Comparison of ENCODE assay signal across 8 cellular contexts in genomic region chr1:121118480-121118824, GRCh38.
A peak's percentile ranks its signal among the peaks of the same experiment; 100 is the strongest.
DNase-seq lines count a peak whose midpoint lies in the region; ATAC-seq and TF ChIP-seq lines count a peak whose summit lies in the region.
"Not testable (repeated sequence)": the region's sequence is repeated elsewhere in the genome, so short reads cannot be mapped to it uniquely, and the experiment has no call there.

No MANE protein-coding gene starts in this region.

- H3K4me3 ChIP-seq in AG10803 (ENCODE audit: low read length) = peak overlapping the region; percentile 49
- H3K4me3 ChIP-seq in HUES64 (ENCODE audit: low read length) = peak overlapping the region; percentile 37; the same call in 1 of the 2 replicates
- H3K4me3 ChIP-seq in breast epithelium = peak overlapping the region; percentile 35 to 60 (median 48)
- H3K4me3 ChIP-seq in kidney epithelial cell (ENCODE audit: low read depth, low read length) = peak overlapping the region; percentile 45
- H3K4me3 ChIP-seq in osteoblast (ENCODE audit: insufficient read depth, low read length) = peak overlapping the region; percentile 70

- H3K9me3 ChIP-seq in HUES64 (ENCODE audit: insufficient read depth, low read depth, low read length); breast epithelium; osteoblast (ENCODE audit: low read depth, low read length): not testable (repeated sequence)

- 53% methylated on average over 5 of the region's 20 CpGs for WGBS in HUES64

- not testable (repeated sequence) for H3K4me1 Mint-ChIP-seq in activated CD4-positive, alpha-beta memory T cell treated with anti-CD3 and anti-CD28 coated beads for 36 hours (ENCODE audit: low read depth); stimulated activated naive CD8-positive, alpha-beta T cell treated with anti-CD3 and anti-CD28 coated beads, Interleukin-15, amount 100 ng/mL, for 72 hours

- H3K9ac ChIP-seq in HUES64 (ENCODE audit: low read depth, low read length) = not testable (repeated sequence)

- not testable (repeated sequence) for H4K20me1 ChIP-seq in osteoblast (ENCODE audit: insufficient read depth, low read length)

- peak; percentile 53 for ATAC-seq in stimulated activated naive CD8-positive, alpha-beta T cell treated with anti-CD3 and anti-CD28 coated beads, Interleukin-15, amount 100 ng/mL, for 72 hours

- H3K4me2 ChIP-seq in osteoblast (ENCODE audit: insufficient read depth, low read length) = peak overlapping the region; percentile 66

- not testable (repeated sequence) for H2AFZ ChIP-seq in osteoblast (ENCODE audit: low read length)

- not testable (repeated sequence) for H3K4me1 ChIP-seq in HUES64 (ENCODE audit: insufficient read depth, low read length); breast epithelium; osteoblast (ENCODE audit: insufficient read depth, low read length)

- TF ChIP-seq CTCF in AG10803 (conservative IDR thresholded peaks at IDR 0.05; ENCODE audit: low read length); breast epithelium (IDR thresholded peaks at IDR 0.05); kidney epithelial cell (IDR thresholded peaks at IDR 0.05; ENCODE audit: insufficient read depth, low read length, poor library complexity, severe bottlenecking); osteoblast (IDR thresholded peaks at IDR 0.05; ENCODE audit: extremely low read depth, low read depth, low read length): not testable (repeated sequence)

- intact Hi-C loops in activated CD4-positive, alpha-beta memory T cell treated with anti-CD3 and anti-CD28 coated beads for 36 hours (cut with micrococcal nuclease); breast epithelium (cut with DNase I; ENCODE audit: low total_unique reads): not testable (repeated sequence)

- not testable (repeated sequence) for H3K27ac Mint-ChIP-seq in activated CD4-positive, alpha-beta memory T cell treated with anti-CD3 and anti-CD28 coated beads for 36 hours; stimulated activated naive CD8-positive, alpha-beta T cell treated with anti-CD3 and anti-CD28 coated beads, Interleukin-15, amount 100 ng/mL, for 72 hours

- CTCF ChIA-PET in activated CD4-positive, alpha-beta memory T cell treated with anti-CD3 and anti-CD28 coated beads for 36 hours (lab: Charles Lee) = not testable (repeated sequence)

- not testable (repeated sequence) for H3K36me3 Mint-ChIP-seq in activated CD4-positive, alpha-beta memory T cell treated with anti-CD3 and anti-CD28 coated beads for 36 hours

- H3K4me3 Mint-ChIP-seq in activated CD4-positive, alpha-beta memory T cell treated with anti-CD3 and anti-CD28 coated beads for 36 hours = peak overlapping the region; percentile 32
- H3K4me3 Mint-ChIP-seq in stimulated activated naive CD8-positive, alpha-beta T cell treated with anti-CD3 and anti-CD28 coated beads, Interleukin-15, amount 100 ng/mL, for 72 hours = peak overlapping the region; percentile 60 to 79

- not testable (repeated sequence) for TF ChIP-seq POLR2A in breast epithelium (IDR thresholded peaks at IDR 0.05)

- POLR2A ChIA-PET in activated CD4-positive, alpha-beta memory T cell treated with anti-CD3 and anti-CD28 coated beads for 36 hours (lab: Charles Lee) = not testable (repeated sequence)

- not testable (repeated sequence) for H3K27me3 ChIP-seq in HUES64 (ENCODE audit: insufficient read depth, low read length); breast epithelium; kidney epithelial cell (ENCODE audit: control insufficient read depth, insufficient read depth, low read length); osteoblast (ENCODE audit: insufficient read depth, low read length)

- not testable (repeated sequence) for H3K27me3 Mint-ChIP-seq in activated CD4-positive, alpha-beta memory T cell treated with anti-CD3 and anti-CD28 coated beads for 36 hours; stimulated activated naive CD8-positive, alpha-beta T cell treated with anti-CD3 and anti-CD28 coated beads, Interleukin-15, amount 100 ng/mL, for 72 hours

- DNase-seq in AG10803 (ENCODE audit: low read depth) (peak; percentile 26), fibroblast of peridontal ligament (ENCODE audit: extremely low read depth) (peak; percentile 49)
- DNase-seq in activated CD4-positive, alpha-beta memory T cell treated with anti-CD3 and anti-CD28 coated beads for 36 hours; breast epithelium (ENCODE audit: low spot score in 2 of 2); kidney epithelial cell (ENCODE audit: low read depth); osteoblast (ENCODE audit: insufficient read length, low spot score, missing footprints); stimulated activated naive CD8-positive, alpha-beta T cell treated with anti-CD3 and anti-CD28 coated beads, Interleukin-15, amount 100 ng/mL, for 72 hours: not testable (repeated sequence)

- H3K79me2 ChIP-seq in osteoblast (ENCODE audit: insufficient read depth, low read length) = not testable (repeated sequence)

- H3K36me3 ChIP-seq in HUES64 (ENCODE audit: insufficient read depth, low read length); breast epithelium; kidney epithelial cell (ENCODE audit: control insufficient read depth, insufficient read depth, low read length); osteoblast (ENCODE audit: insufficient read depth, low read length): not testable (repeated sequence)

- H3K27ac ChIP-seq in HUES64 (ENCODE audit: low read depth, low read length); osteoblast (ENCODE audit: low read depth, low read length): not testable (repeated sequence)
- H3K27ac ChIP-seq in breast epithelium = peak overlapping the region; percentile 50 to 80

- H3K9me3 Mint-ChIP-seq in activated CD4-positive, alpha-beta memory T cell treated with anti-CD3 and anti-CD28 coated beads for 36 hours; stimulated activated naive CD8-positive, alpha-beta T cell treated with anti-CD3 and anti-CD28 coated beads, Interleukin-15, amount 100 ng/mL, for 72 hours: not testable (repeated sequence)
